2 cellular contexts compared by ENCODE assay signal in genomic region chr10:69868821-69869220, GRCh38.
TF ChIP-seq lines count a peak whose summit lies in the region.

No MANE protein-coding gene starts in this region.

TF ChIP-seq in IMR-90, 13 proteins besides CTCF, POLR2A, EP300 and RAD21:
- TF ChIP-seq MAZ (IDR thresholded peaks at IDR 0.05; ENCODE audit: borderline replicate concordance, low read depth, low read length) (no peak), RCOR1 (IDR thresholded peaks at IDR 0.05; ENCODE audit: insufficient replicate concordance, low read length) (no peak), CHD1 (IDR thresholded peaks at IDR 0.05; ENCODE audit: low read depth, low read length) (no peak), SMC3 (IDR thresholded peaks at IDR 0.05; ENCODE audit: low read depth, low read length) (no peak), MXI1 (IDR thresholded peaks at IDR 0.05; ENCODE audit: borderline replicate concordance, low read depth, low read length) (no peak), CEBPB (IDR thresholded peaks at IDR 0.05; ENCODE audit: low read depth, low read length) (no peak), BHLHE40 (IDR thresholded peaks at IDR 0.05; ENCODE audit: low read depth, low read length) (no peak), FOS (IDR thresholded peaks at IDR 0.05; ENCODE audit: low read depth, low read length) (no peak), NFE2L2 (IDR thresholded peaks at IDR 0.05; ENCODE audit: low read depth, low read length) (no peak), RFX5 (IDR thresholded peaks at IDR 0.05; ENCODE audit: low read depth, low read length) (no peak), MAFK (IDR thresholded peaks at IDR 0.05; ENCODE audit: low read depth, low read length) (no peak)
- TF ChIP-seq, protein P1, sequence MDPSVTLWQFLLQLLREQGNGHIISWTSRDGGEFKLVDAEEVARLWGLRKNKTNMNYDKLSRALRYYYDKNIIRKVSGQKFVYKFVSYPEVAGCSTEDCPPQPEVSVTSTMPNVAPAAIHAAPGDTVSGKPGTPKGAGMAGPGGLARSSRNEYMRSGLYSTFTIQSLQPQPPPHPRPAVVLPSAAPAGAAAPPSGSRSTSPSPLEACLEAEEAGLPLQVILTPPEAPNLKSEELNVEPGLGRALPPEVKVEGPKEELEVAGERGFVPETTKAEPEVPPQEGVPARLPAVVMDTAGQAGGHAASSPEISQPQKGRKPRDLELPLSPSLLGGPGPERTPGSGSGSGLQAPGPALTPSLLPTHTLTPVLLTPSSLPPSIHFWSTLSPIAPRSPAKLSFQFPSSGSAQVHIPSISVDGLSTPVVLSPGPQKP (IDR thresholded peaks at IDR 0.05; ENCODE audit: borderline replicate concordance, low read depth, low read length), result no peak
- TF ChIP-seq, protein P2, sequence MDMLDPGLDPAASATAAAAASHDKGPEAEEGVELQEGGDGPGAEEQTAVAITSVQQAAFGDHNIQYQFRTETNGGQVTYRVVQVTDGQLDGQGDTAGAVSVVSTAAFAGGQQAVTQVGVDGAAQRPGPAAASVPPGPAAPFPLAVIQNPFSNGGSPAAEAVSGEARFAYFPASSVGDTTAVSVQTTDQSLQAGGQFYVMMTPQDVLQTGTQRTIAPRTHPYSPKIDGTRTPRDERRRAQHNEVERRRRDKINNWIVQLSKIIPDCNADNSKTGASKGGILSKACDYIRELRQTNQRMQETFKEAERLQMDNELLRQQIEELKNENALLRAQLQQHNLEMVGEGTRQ (IDR thresholded peaks at IDR 0.05; ENCODE audit: low read depth, low read length), result no peak

TF ChIP-seq in endothelial cell of umbilical vein, 7 proteins besides CTCF, POLR2A, EP300 and RAD21:
- TF ChIP-seq, protein P3, sequence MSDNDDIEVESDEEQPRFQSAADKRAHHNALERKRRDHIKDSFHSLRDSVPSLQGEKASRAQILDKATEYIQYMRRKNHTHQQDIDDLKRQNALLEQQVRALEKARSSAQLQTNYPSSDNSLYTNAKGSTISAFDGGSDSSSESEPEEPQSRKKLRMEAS (IDR thresholded peaks at IDR 0.05; ENCODE audit: insufficient read depth, insufficient read length), result no peak
- TF ChIP-seq MYC (IDR thresholded peaks at IDR 0.05; ENCODE audit: low read depth, low read length) (no peak), EZH2 (IDR thresholded peaks at IDR 0.05; ENCODE audit: borderline replicate concordance, low read depth, low read length, severe bottlenecking) (no peak), GATA2 (IDR thresholded peaks at IDR 0.05; ENCODE audit: insufficient read depth, insufficient read length, low read depth, low read length) (no peak), POLR2AphosphoS5 (IDR thresholded peaks at IDR 0.05; ENCODE audit: insufficient read depth, low read depth, low read length) (no peak), JUN (IDR thresholded peaks at IDR 0.05; ENCODE audit: borderline replicate concordance, insufficient read depth, insufficient read length, low read depth) (no peak), FOS (IDR thresholded peaks at IDR 0.05; ENCODE audit: borderline replicate concordance, insufficient read depth, low read length) (no peak)
